In the genomic region with DNA sequence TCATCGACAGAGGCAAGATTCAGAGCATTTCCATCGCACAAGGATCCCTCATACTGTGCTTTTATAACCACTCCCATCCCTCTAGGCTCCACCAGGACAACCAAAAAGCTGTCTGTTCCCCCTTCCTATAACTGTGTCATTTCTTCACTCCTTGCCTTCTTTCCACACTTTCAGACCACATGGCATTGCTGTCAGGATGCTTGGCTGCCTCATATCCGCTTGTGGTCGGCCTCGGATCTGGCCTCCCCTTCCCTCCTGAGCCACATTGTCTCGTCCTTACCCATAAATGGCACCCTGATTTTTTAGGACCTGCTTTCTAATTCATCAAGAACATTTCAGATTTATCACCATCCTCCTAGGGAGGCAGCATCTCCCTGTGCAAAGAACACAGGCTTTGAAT, we compare ENCODE assay signal across 23 cellular contexts.
"Had no signal": no experiment of that assay in that cellular context is flagged by ENCODE, and none has a peak within 500 bp of the region (broad histone marks: within the 10 kb centered on the region; RNA-seq: fewer than 3 reads in every experiment).

No MANE protein-coding gene starts in this region.

- H3K4me3 ChIP-seq: esophagus muscularis mucosa, hepatocyte, lung, psoas muscle, right lobe of liver, spleen, testis, tibial nerve, upper lobe of right lung had no signal

- H3K27ac ChIP-seq: epithelial cell of prostate, esophagus muscularis mucosa, foreskin keratinocyte, hepatocyte, neutrophil, psoas muscle, right lobe of liver, spleen, testis, tibial nerve, upper lobe of right lung had no signal

- H3K9me3 ChIP-seq: esophagus muscularis mucosa, neutrophil, psoas muscle, right lobe of liver, spleen, testis, tibial nerve, upper lobe of right lung had no signal

- DNase-seq: effector memory CD8-positive, alpha-beta T cell; foreskin keratinocyte; head of caudate nucleus; left colon; left ventricle myocardium superior; naive B cell; psoas muscle; retina; right lobe of liver; spleen; stimulated activated CD4-positive, alpha-beta T cell treated with anti-CD3 and anti-CD28 coated beads, Interleukin-15, amount 100 ng/mL, for 24 hours; stimulated activated CD4-positive, alpha-beta T cell treated with anti-CD3 and anti-CD28 coated beads, Interleukin-1b, Interleukin-23, amount 100 ng/mL, for 48 hours; stimulated activated CD4-positive, alpha-beta T cell treated with anti-CD3 and anti-CD28 coated beads, Interleukin-4, amount 100 ng/mL, for 24 hours; stimulated activated naive CD8-positive, alpha-beta T cell treated with anti-CD3 and anti-CD28 coated beads, Interleukin-15, amount 100 ng/mL, for 72 hours; testis; upper lobe of right lung had no signal

- ATAC-seq: effector memory CD8-positive, alpha-beta T cell; foreskin keratinocyte; left colon; left ventricle myocardium superior; psoas muscle; right lobe of liver; stimulated activated memory B cell treated with anti-CD40 and anti-IgM and Interleukin-4, amounts not matched to agents 10 μg/mL and 1 μg/mL and 100 μg/mL, for 72 hours; stimulated activated naive CD8-positive, alpha-beta T cell treated with anti-CD3 and anti-CD28 coated beads, Interleukin-15, amount 100 ng/mL, for 72 hours; upper lobe of right lung had no signal

- H2AFZ ChIP-seq: hepatocyte had no signal

- H3K27me3 ChIP-seq: esophagus muscularis mucosa, hepatocyte, neutrophil, right lobe of liver, spleen, testis, tibial nerve, upper lobe of right lung had no signal

- H3K4me1 ChIP-seq: esophagus muscularis mucosa, psoas muscle, right lobe of liver, upper lobe of right lung had no signal

- H3K4me2 ChIP-seq: hepatocyte had no signal

- H3K36me3 ChIP-seq: esophagus muscularis mucosa, neutrophil, right lobe of liver, spleen, tibial nerve, upper lobe of right lung had no signal
